Comparison of ENCODE assay signal across 8 cellular contexts in the genomic region with DNA sequence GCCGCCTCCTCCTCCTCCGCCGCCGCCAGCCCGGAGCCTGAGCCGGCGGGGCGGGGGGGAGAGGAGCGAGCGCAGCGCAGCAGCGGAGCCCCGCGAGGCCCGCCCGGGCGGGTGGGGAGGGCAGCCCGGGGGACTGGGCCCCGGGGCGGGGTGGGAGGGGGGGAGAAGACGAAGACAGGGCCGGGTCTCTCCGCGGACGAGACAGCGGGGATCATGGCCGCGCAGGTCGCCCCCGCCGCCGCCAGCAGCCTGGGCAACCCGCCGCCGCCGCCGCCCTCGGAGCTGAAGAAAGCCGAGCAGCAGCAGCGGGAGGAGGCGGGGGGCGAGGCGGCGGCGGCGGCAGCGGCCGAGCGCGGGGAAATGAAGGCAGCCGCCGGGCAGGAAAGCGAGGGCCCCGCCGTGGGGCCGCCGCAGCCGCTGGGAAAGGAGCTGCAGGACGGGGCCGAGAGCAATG. TPM values are rescaled to one million over a fixed set of nuclear protein-coding genes. Genes with fewer than 3 reads are reported as not detected.
DNase-seq lines count a peak whose midpoint lies in the region; ATAC-seq and TF ChIP-seq lines count a peak whose summit lies in the region.

No MANE protein-coding gene starts in this region.

- H3K36me3 ChIP-seq in ES-I3 (ENCODE audit: insufficient read depth, low read length) (no peaks in the 10 kb centered on the region), ectodermal cell (ENCODE audit: control insufficient read depth, insufficient read depth, low read length) (no peaks in the 10 kb centered on the region)

- H3K27me3 ChIP-seq in ectodermal cell (ENCODE audit: control insufficient read depth, insufficient read depth, low read length, poor library complexity, severe bottlenecking), result no peaks in the 10 kb centered on the region

- POLR2A ChIA-PET in naive thymus-derived CD8-positive, alpha-beta T cell (lab: Charles Lee), result interaction anchor here (0.5 to 12.3 kb wide), 16 partner anchors 8 to 1709 kb away, joined by 3 to 432 read pairs (median 5); partner anchors contain the start of gene PIGV

- peak in 1 of 2 donors; percentile 5 for ATAC-seq in naive thymus-derived CD8-positive, alpha-beta T cell
- no peak for ATAC-seq in HG03342 (IDR thresholded peaks at IDR 0.05; ENCODE audit: unreplicated experiment)

- H3K4me3 ChIP-seq in NB4 (ENCODE audit: low read depth, low read length), result peak overlapping the region; percentile 71
- H3K4me3 ChIP-seq in ectodermal cell (ENCODE audit: insufficient read depth, low read depth, low read length), result peak overlapping the region; percentile 94

- no peaks in the 10 kb centered on the region for H3K27me3 Mint-ChIP-seq in naive thymus-derived CD8-positive, alpha-beta T cell

- DNase-seq in NB4 (ENCODE audit: low read depth), result no peak
- peak in 6 of 10 donors; percentile 11 to 69 (median 48) for DNase-seq in naive thymus-derived CD8-positive, alpha-beta T cell
- no peak for DNase-seq in middle frontal gyrus (ENCODE audit: extremely low spot score, low spot score)
- DNase-seq in Kasumi-1 (lab: John Stamatoyannopoulos, UW), result no peak
- no peak for DNase-seq in NCI-H2171 treated with DMSO at 0.1 percent for 48 hours (lab: John Stamatoyannopoulos, UW)

- WGBS in ectodermal cell, 2 experiments, result 0 to 1% methylated on average over 55 to 60 of the region's 60 CpGs

- peak overlapping the region; percentile 80 for H3K9ac ChIP-seq in ES-I3 (ENCODE audit: low read depth, low read length)

- TF ChIP-seq CTCF in NB4 (IDR thresholded peaks at IDR 0.05; ENCODE audit: low read depth, low read length), result no peak

- H3K9me3 Mint-ChIP-seq in naive thymus-derived CD8-positive, alpha-beta T cell, result no peaks in the 10 kb centered on the region

- TF ChIP-seq POLR2A in NB4 (IDR thresholded peaks at IDR 0.05; ENCODE audit: extremely low read depth, insufficient read length), result no peak

- peak overlapping the region in 2 of 10 donors; percentile 88 to 92 for H3K27ac Mint-ChIP-seq in naive thymus-derived CD8-positive, alpha-beta T cell

- H3K4me1 ChIP-seq in ES-I3 (ENCODE audit: insufficient read depth, low read length) (peaks cover 35% of the 10 kb centered on the region), ectodermal cell (ENCODE audit: control insufficient read depth, insufficient read depth, low read length) (peaks cover 32% of the 10 kb centered on the region)

- H3K27ac ChIP-seq in ectodermal cell (ENCODE audit: insufficient read depth, low read depth, low read length, poor library complexity, severe bottlenecking), result peak overlapping the region; percentile 96

- peaks cover 0 to 5% (median 0%) of the 10 kb centered on the region in 3 donors for H3K36me3 Mint-ChIP-seq in naive thymus-derived CD8-positive, alpha-beta T cell

- peak overlapping the region in 5 of 10 donors; percentile 72 to 89 (median 80) for H3K4me3 Mint-ChIP-seq in naive thymus-derived CD8-positive, alpha-beta T cell

- H3K9me3 ChIP-seq in ES-I3 (ENCODE audit: control insufficient read depth, insufficient read depth, low read length), result no peaks in the 10 kb centered on the region
- H3K9me3 ChIP-seq in ectodermal cell (ENCODE audit: control insufficient read depth, low read length), result no peaks in the 10 kb centered on the region

- peaks cover 14 to 31% (median 27%) of the 10 kb centered on the region in 4 donors for H3K4me1 Mint-ChIP-seq in naive thymus-derived CD8-positive, alpha-beta T cell

RNA-seq across cellular contexts. Expression of gene ARID1A, which starts 0.4 kb away (rescaled TPM):
- polyA plus RNA-seq in ectodermal cell (2013, experiment 1 of 4), result 103 TPM
- 120 TPM for polyA plus RNA-seq in ectodermal cell (2013, experiment 2 of 4)
- polyA plus RNA-seq in ectodermal cell (2013, experiment 3 of 4), result 84.8 TPM
- 101 TPM for polyA plus RNA-seq in ectodermal cell (2013, experiment 4 of 4)
- total RNA-seq in naive thymus-derived CD8-positive, alpha-beta T cell, result 100 to 1,000 TPM; 123 TPM
- polyA plus RNA-seq in naive thymus-derived CD8-positive, alpha-beta T cell, result 10 to 100 TPM; 21.2 to 32.0 (median 28.9) TPM

Comparison
In these comparisons a context has a peak if more than half of its experiments do, and no peak if none do; other contexts are left out.
1. DNase-seq: peak in naive thymus-derived CD8-positive, alpha-beta T cell (6 of 10); none in NB4 (single experiment), middle frontal gyrus (single experiment), Kasumi-1 (0 of 2) and NCI-H2171 treated with DMSO at 0.1 percent for 48 hours (single experiment).